Comparison of ENCODE assay signal across 27 cellular contexts in the genomic region with DNA sequence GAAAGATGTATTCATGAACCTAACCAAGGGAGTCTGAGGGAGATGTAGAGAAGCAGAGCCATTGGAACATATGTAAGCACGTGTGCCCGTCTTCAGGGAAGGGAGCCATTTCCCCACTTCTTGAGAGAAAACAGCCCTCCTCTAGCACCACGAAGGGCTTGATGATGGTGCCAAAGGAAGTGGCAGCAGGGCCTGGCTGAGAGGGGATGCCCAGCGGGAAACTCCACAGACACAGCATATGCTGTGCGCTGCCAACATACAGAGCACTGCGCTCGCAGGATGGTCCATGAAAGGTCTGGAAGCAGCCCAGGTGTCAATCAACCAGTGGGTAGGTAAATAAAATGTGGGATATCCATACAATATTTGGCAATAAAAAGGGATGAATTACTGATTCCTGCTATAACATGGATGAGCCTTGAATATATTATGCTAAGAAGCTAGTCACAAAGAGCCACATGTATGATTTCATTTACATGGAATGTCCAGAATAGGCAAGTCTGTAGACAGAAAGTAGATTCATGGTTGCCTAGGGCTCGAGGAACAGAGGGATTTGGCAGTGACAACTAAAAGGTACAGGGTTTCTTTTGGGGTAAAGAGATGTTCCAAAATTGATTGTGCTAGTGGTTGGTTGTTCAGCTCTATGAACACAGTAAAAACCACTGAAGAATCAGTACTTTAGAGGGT. TPM values are rescaled to one million over a fixed set of nuclear protein-coding genes. Genes with fewer than 3 reads are reported as not detected.
A peak's percentile ranks its signal among the peaks of the same experiment; 100 is the strongest.
DNase-seq lines count a peak whose midpoint lies in the region; ATAC-seq and TF ChIP-seq lines count a peak whose summit lies in the region.
"Had no signal": no experiment of that assay in that cellular context is flagged by ENCODE, and none has a peak within 500 bp of the region (broad histone marks: within the 10 kb centered on the region; RNA-seq: fewer than 3 reads in every experiment).

No MANE protein-coding gene starts in this region.

- ATAC-seq in HG02623 (IDR thresholded peaks at IDR 0.05; ENCODE audit: unreplicated experiment) = no peak
- ATAC-seq: left lobe of liver had no signal

- H3K4me1 ChIP-seq in colonic mucosa = no peaks in the 10 kb centered on the region
- peaks cover 16% of the 10 kb centered on the region for H3K4me1 ChIP-seq in SJCRH30
- peaks cover 0 to 5% of the 10 kb centered on the region in 2 donors for H3K4me1 ChIP-seq in uterus

- peak; percentile 75 for DNase-seq in EH (ENCODE audit: low read depth)
- peak; percentile 19 for DNase-seq in RPMI7951 (ENCODE audit: low read depth)
- peak; percentile 12 for DNase-seq in colonic mucosa
- DNase-seq in neural crest cell (ENCODE audit: low read depth, low spot score) = no peak
- no peak for DNase-seq in SJCRH30
- DNase-seq in uterus = no peak
- DNase-seq: activated CD4-positive, alpha-beta T cell treated with anti-CD3 and anti-CD28 coated beads, Interleukin-2, amount 50 U/mL, for 4 hours; activated gamma-delta T cell treated with Interleukin-2 at 50 U/mL for 16 hours; activated T-cell treated with anti-CD3 and anti-CD28 coated beads for 4 hours; amygdala; esophagus squamous epithelium; naive B cell; NCI-H1417 treated with DMSO at 0.1 percent for 48 hours; NCI-H510A; ovary; RPMI8226; SK-N-SH; T-helper 2 cell; trophoblast cell had no signal

- H3K36me3 Mint-ChIP-seq in neural crest cell (ENCODE audit: low read depth) = no peaks in the 10 kb centered on the region
- H3K36me3 Mint-ChIP-seq: naive B cell had no signal

- TF ChIP-seq CTCF in colonic mucosa (IDR thresholded peaks at IDR 0.05) (no peak), neural crest cell (conservative IDR thresholded peaks at IDR 0.05) (no peak), uterus (IDR thresholded peaks at IDR 0.05) (no peak)

- no peak overlapping the region for H3K4me3 ChIP-seq in colonic mucosa
- H3K4me3 ChIP-seq in SJCRH30 = no peak overlapping the region
- no peak overlapping the region for H3K4me3 ChIP-seq in uterus
- H3K4me3 ChIP-seq: esophagus squamous epithelium, ovary had no signal

- peaks cover 16% of the 10 kb centered on the region for H3K27me3 Mint-ChIP-seq in neural crest cell (ENCODE audit: low read depth)
- H3K27me3 Mint-ChIP-seq: IgD-negative memory B cell, naive B cell had no signal

- no peak overlapping the region for H3K9ac ChIP-seq in colonic mucosa (ENCODE audit: low read depth in 2 of 2, low read length in 2 of 2)
- H3K9ac ChIP-seq: SK-N-SH had no signal

- H3K4me3 Mint-ChIP-seq in neural crest cell = peak overlapping the region; percentile 7
- H3K4me3 Mint-ChIP-seq: CD14-positive monocyte had no signal

- no peaks in the 10 kb centered on the region for H3K9me3 Mint-ChIP-seq in neural crest cell
- H3K9me3 Mint-ChIP-seq: IgD-negative memory B cell, naive B cell had no signal

- H3K9me3 ChIP-seq in colonic mucosa (no peaks in the 10 kb centered on the region), SJCRH30 (replicated peaks) (no peaks in the 10 kb centered on the region), uterus (no peaks in the 10 kb centered on the region)
- H3K9me3 ChIP-seq: esophagus squamous epithelium, ovary, SK-N-SH had no signal

- intact Hi-C loops in colonic mucosa (cut with DNase I) (no loop called here), uterus (cut with DNase I; ENCODE audit: low total_unique reads) (no loop called here)

- TF ChIP-seq POLR2A in uterus (IDR thresholded peaks at IDR 0.05) = no peak

- H3K27me3 ChIP-seq in colonic mucosa = no peaks in the 10 kb centered on the region
- no peaks in the 10 kb centered on the region for H3K27me3 ChIP-seq in SJCRH30
- no peaks in the 10 kb centered on the region for H3K27me3 ChIP-seq in uterus
- H3K27me3 ChIP-seq: ovary had no signal

- H3K36me3 ChIP-seq in colonic mucosa = no peaks in the 10 kb centered on the region
- H3K36me3 ChIP-seq in SJCRH30 = no peaks in the 10 kb centered on the region
- no peaks in the 10 kb centered on the region for H3K36me3 ChIP-seq in uterus
- H3K36me3 ChIP-seq: esophagus squamous epithelium, ovary had no signal

- H3K27ac ChIP-seq in colonic mucosa = no peak overlapping the region
- H3K27ac ChIP-seq in SJCRH30 = no peak overlapping the region
- no peak overlapping the region for H3K27ac ChIP-seq in uterus
- H3K27ac ChIP-seq: esophagus squamous epithelium, ovary, VCaP had no signal

- H3K4me1 Mint-ChIP-seq in neural crest cell = peaks cover 55% of the 10 kb centered on the region

- H3K27ac Mint-ChIP-seq in neural crest cell (ENCODE audit: unreplicated experiment) = no peak overlapping the region
- H3K27ac Mint-ChIP-seq: IgD-negative memory B cell had no signal

RNA-seq across cellular contexts. Expression of gene TMEM247, which starts 16.1 kb away (rescaled TPM):
- total RNA-seq in RPMI7951 (2014; rRNA removed; shearing (Covaris generic)) = not detected in 2 replicates
- total RNA-seq in colonic mucosa = not detected
- total RNA-seq in neural crest cell = not detected in 2 replicates
- not detected in 2 replicates for total RNA-seq in SJCRH30 (2014; rRNA removed; shearing (Covaris generic))
- total RNA-seq in uterus = not detected
- total RNA-seq: chondrocyte, esophagus squamous epithelium, H1, left lobe of liver, mesenteric fat pad, ovary had no signal

RNA-seq across cellular contexts. Expression of gene RHOQ, which starts 46.8 kb away (rescaled TPM):
- 53.3 and 64.2 TPM in 2 replicates for total RNA-seq in RPMI7951 (2014; rRNA removed; shearing (Covaris generic))
- total RNA-seq in colonic mucosa (10 to 100 TPM in 1 of 2 donors, 1 to 10 TPM in 1; 7.0 to 22.5 TPM), neural crest cell (50.1 and 51.7 TPM in 2 replicates), uterus (100 to 1,000 TPM in 2 of 4 donors, 10 to 100 TPM in 2; 62.0 to 221 (median 100.0) TPM)
- total RNA-seq in SJCRH30 (2014; rRNA removed; shearing (Covaris generic)) = 113 and 130 TPM in 2 replicates

RNA-seq across cellular contexts. Expression of gene ATP6V1E2, which starts 46.9 kb away (rescaled TPM):
- 4.1 and 7.5 TPM in 2 replicates for total RNA-seq in RPMI7951 (2014; rRNA removed; shearing (Covaris generic))
- 1 to 10 TPM; 1.5 to 3.6 TPM for total RNA-seq in colonic mucosa
- total RNA-seq in neural crest cell = 6.9 and 11.5 TPM in 2 replicates
- total RNA-seq in SJCRH30 (2014; rRNA removed; shearing (Covaris generic)) = 10.2 and 11.2 TPM in 2 replicates
- 1 to 10 TPM in 2 of 4 donors, not detected in 2; 4.6 to 5.3 TPM for total RNA-seq in uterus

Comparison
In these comparisons a context has a peak if more than half of its experiments do, and no peak if none do; other contexts are left out.
1. DNase-seq: peak in EH (single experiment), RPMI7951 (single experiment) and colonic mucosa (single experiment); none in neural crest cell (single experiment), SJCRH30 (0 of 2) and uterus (0 of 2).